21 cellular contexts compared by ENCODE assay signal in genomic region chr13:43784491-43784890, GRCh38. TPM values are rescaled to one million over a fixed set of nuclear protein-coding genes. Genes with fewer than 3 reads are reported as not detected.
DNase-seq lines count a peak whose midpoint lies in the region; ATAC-seq, FAIRE-seq and TF ChIP-seq lines count a peak whose summit lies in the region.
"Had no signal": no experiment of that assay in that cellular context is flagged by ENCODE, and none has a peak within 500 bp of the region (broad histone marks: within the 10 kb centered on the region; RNA-seq: fewer than 3 reads in every experiment).

No MANE protein-coding gene starts in this region.

- POLR2A ChIA-PET in activated CD4-positive, alpha-beta T cell treated with anti-CD3 and anti-CD28 coated beads, Interleukin-2, amount 10 ng/mL, durations not matched to agents 7 days and 5 days (lab: Charles Lee): no interaction called here

- H3K27me3 Mint-ChIP-seq in type B pancreatic cell: peaks cover 14% of the 10 kb centered on the region
- peaks cover 45% of the 10 kb centered on the region for H3K27me3 Mint-ChIP-seq in activated CD4-positive, alpha-beta T cell treated with anti-CD3 and anti-CD28 coated beads, Interleukin-2, amount 10 ng/mL, durations not matched to agents 7 days and 5 days

- H3K9me3 ChIP-seq in left ventricle myocardium inferior (replicated peaks) (no peaks in the 10 kb centered on the region), mesodermal cell (ENCODE audit: control insufficient read depth, low read length) (no peaks in the 10 kb centered on the region)
- H3K9me3 ChIP-seq: tibial artery had no signal

- TF ChIP-seq CTCF in left ventricle myocardium inferior (IDR thresholded peaks at IDR 0.05; ENCODE audit: borderline replicate concordance) (no peak), type B pancreatic cell (conservative IDR thresholded peaks at IDR 0.05) (no peak)

- no peaks in the 10 kb centered on the region for H3K9me3 Mint-ChIP-seq in type B pancreatic cell
- no peaks in the 10 kb centered on the region for H3K9me3 Mint-ChIP-seq in activated CD4-positive, alpha-beta T cell treated with anti-CD3 and anti-CD28 coated beads, Interleukin-2, amount 10 ng/mL, durations not matched to agents 7 days and 5 days
- H3K9me3 Mint-ChIP-seq: CD4-positive, alpha-beta T cell; endodermal cell had no signal

- no peaks in the 10 kb centered on the region for H3K36me3 Mint-ChIP-seq in type B pancreatic cell
- no peaks in the 10 kb centered on the region for H3K36me3 Mint-ChIP-seq in activated CD4-positive, alpha-beta T cell treated with anti-CD3 and anti-CD28 coated beads, Interleukin-2, amount 10 ng/mL, durations not matched to agents 7 days and 5 days (ENCODE audit: low read depth)

- peak overlapping the region; percentile 88 for H3K27ac ChIP-seq in left ventricle myocardium inferior (replicated peaks)
- H3K27ac ChIP-seq in mesodermal cell (ENCODE audit: low read depth, low read length, severe bottlenecking): peak overlapping the region; percentile 54
- H3K27ac ChIP-seq: RWPE1, tibial artery had no signal

- no CpG with 5 or more reads among the region's 1 CpG for WGBS in mesodermal cell (ENCODE audit: insufficient coverage in 2 of 2), 2 experiments

- H3K4me1 ChIP-seq in left ventricle myocardium inferior (peaks cover 56% of the 10 kb centered on the region), mesodermal cell (ENCODE audit: control insufficient read depth, insufficient read depth, low read length, poor library complexity, severe bottlenecking) (no peaks in the 10 kb centered on the region)

- DNase-seq in left ventricle myocardium inferior (no peak), Right ventricle myocardium inferior (ENCODE audit: missing footprints) (no peak), type B pancreatic cell (ENCODE audit: extremely low spot score, unreplicated experiment) (no peak), NCI-H128 (lab: John Stamatoyannopoulos, UW; ENCODE audit: unreplicated experiment) (no peak)
- no peak for DNase-seq in activated CD4-positive, alpha-beta T cell treated with anti-CD3 and anti-CD28 coated beads, Interleukin-2, amount 10 ng/mL, durations not matched to agents 7 days and 5 days
- DNase-seq: activated CD4-positive, CD25-positive, alpha-beta regulatory T cell treated with anti-CD3 and anti-CD28 coated beads, Interleukin-2, amount 50 U/mL, for 72 hours; activated naive CD4-positive, alpha-beta T cell treated with anti-CD3 and anti-CD28 coated beads, Interleukin-2, amount 50 U/mL, for 16 hours; activated T-cell treated with anti-CD3 and anti-CD28 coated beads, Interleukin-2, amount 50 U/mL, for 48 hours; CD4-positive, alpha-beta T cell; endodermal cell; kidney; NCI-H2029 treated with DMSO at 0.1 percent for 48 hours; NCI-H510A; stimulated activated CD4-positive, alpha-beta T cell treated with anti-CD3 and anti-CD28 coated beads, Interleukin-1b, Interleukin-23, amount 100 ng/mL, for 48 hours; stimulated activated naive CD4-positive, alpha-beta T cell; T-helper 9 cell; tibial artery had no signal

- no peaks in the 10 kb centered on the region for H3K36me3 ChIP-seq in left ventricle myocardium inferior
- no peaks in the 10 kb centered on the region for H3K36me3 ChIP-seq in mesodermal cell (ENCODE audit: control insufficient read depth, insufficient read depth, low read length)
- H3K36me3 ChIP-seq: tibial artery had no signal

- H3K27ac Mint-ChIP-seq in type B pancreatic cell: no peak overlapping the region
- no peak overlapping the region for H3K27ac Mint-ChIP-seq in activated CD4-positive, alpha-beta T cell treated with anti-CD3 and anti-CD28 coated beads, Interleukin-2, amount 10 ng/mL, durations not matched to agents 7 days and 5 days
- H3K27ac Mint-ChIP-seq: CD4-positive, alpha-beta T cell; endodermal cell had no signal

- H3K27me3 ChIP-seq in left ventricle myocardium inferior (ENCODE audit: low read depth): peaks cover 29% of the 10 kb centered on the region
- H3K27me3 ChIP-seq: tibial artery had no signal

- peak overlapping the region; percentile 85 for H3K4me3 ChIP-seq in left ventricle myocardium inferior
- no peak overlapping the region for H3K4me3 ChIP-seq in mesodermal cell (ENCODE audit: extremely low read depth, insufficient read depth, low read length, poor library complexity, severe bottlenecking)

- intact Hi-C loops in left ventricle myocardium inferior (cut with micrococcal nuclease) (no loop called here), Right ventricle myocardium inferior (cut with DNase I) (loop anchor here (1.0 to 10.0 kb wide), 3 partner anchors 17 to 240 kb away; no protein-coding TSS in a partner anchor)

- no peak for ATAC-seq in Right ventricle myocardium inferior
- no peak for ATAC-seq in GM21619 (IDR thresholded peaks at IDR 0.05; ENCODE audit: unreplicated experiment)

- CTCF ChIA-PET in activated CD4-positive, alpha-beta T cell treated with anti-CD3 and anti-CD28 coated beads, Interleukin-2, amount 10 ng/mL, durations not matched to agents 7 days and 5 days (lab: Charles Lee): no interaction called here

- peak overlapping the region; percentile 95 for H3K4me3 Mint-ChIP-seq in type B pancreatic cell
- H3K4me3 Mint-ChIP-seq in activated CD4-positive, alpha-beta T cell treated with anti-CD3 and anti-CD28 coated beads, Interleukin-2, amount 10 ng/mL, durations not matched to agents 7 days and 5 days: no peak overlapping the region

- FAIRE-seq in endometrium (lab: Jason Lieb, UNC): peak; percentile 18
- FAIRE-seq: kidney had no signal

- peaks cover 14% of the 10 kb centered on the region for H3K4me1 Mint-ChIP-seq in type B pancreatic cell (ENCODE audit: unreplicated experiment)
- peaks cover 13% of the 10 kb centered on the region for H3K4me1 Mint-ChIP-seq in activated CD4-positive, alpha-beta T cell treated with anti-CD3 and anti-CD28 coated beads, Interleukin-2, amount 10 ng/mL, durations not matched to agents 7 days and 5 days

RNA-seq across cellular contexts. Expression of gene ENOX1, which starts 2.3 kb away (rescaled TPM):
- total RNA-seq in left ventricle myocardium inferior: 0.60 TPM
- total RNA-seq in Right ventricle myocardium inferior: 6.1 TPM
- polyA plus RNA-seq in mesodermal cell (2013, experiment 1 of 2): 5.6 TPM
- polyA plus RNA-seq in mesodermal cell (2013, experiment 2 of 2): 6.5 TPM
- total RNA-seq in type B pancreatic cell (ENCODE audit: low replicate concordance): 2.0 and 7.5 TPM in 2 replicates
- under 1 TPM; 0.07 to 0.19 TPM for total RNA-seq in activated CD4-positive, alpha-beta T cell treated with anti-CD3 and anti-CD28 coated beads, Interleukin-2, amount 10 ng/mL, durations not matched to agents 7 days and 5 days
- total RNA-seq: CD4-positive, alpha-beta T cell had no signal
